ENCODE assay signal across 24 cellular contexts in genomic region chr10:63492788-63493403, GRCh38. TPM values are rescaled to one million over a fixed set of nuclear protein-coding genes. Genes with fewer than 3 reads are reported as not detected.
DNase-seq lines count a peak whose midpoint lies in the region; ATAC-seq, FAIRE-seq and TF ChIP-seq lines count a peak whose summit lies in the region.
"Had no signal": no experiment of that assay in that cellular context is flagged by ENCODE, and none has a peak within 500 bp of the region (broad histone marks: within the 10 kb centered on the region; RNA-seq: fewer than 3 reads in every experiment).

No MANE protein-coding gene starts in this region.

- no peak overlapping the region for H3K23ac ChIP-seq in mesendoderm (ENCODE audit: low read length)

- H3K36me3 ChIP-seq in HEK293 (ENCODE audit: control insufficient read depth in 2 of 2, insufficient read depth in 1 of 2, low read length in 2 of 2) (peaks cover 0 to 4% of the 10 kb centered on the region in 2 experiments; a peak in 1 of 3 replicates), adrenal gland (replicated peaks in 1 of 2) (no peaks in the 10 kb centered on the region), mesendoderm (ENCODE audit: control insufficient read depth, insufficient read depth, low read length) (no peaks in the 10 kb centered on the region), uterus (no peaks in the 10 kb centered on the region), pancreas (no peaks in the 10 kb centered on the region)
- H3K36me3 ChIP-seq: right atrium auricular region had no signal

- H3K9ac ChIP-seq in mesendoderm (ENCODE audit: low read length): no peak overlapping the region
- H3K9ac ChIP-seq: KMS-11, parathyroid adenoma had no signal

- no peak overlapping the region for H4K8ac ChIP-seq in mesendoderm (ENCODE audit: low read depth, low read length)

- no peak overlapping the region for H3K27ac ChIP-seq in HEK293 (ENCODE audit: extremely low read depth, low read depth, low read length)
- H3K27ac ChIP-seq in adrenal gland: peak overlapping the region in 3 of 5 donors; percentile 7 to 79 (median 78)
- H3K27ac ChIP-seq in mesendoderm (ENCODE audit: low read depth, low read length): no peak overlapping the region
- peak overlapping the region; percentile 67 to 77 for H3K27ac ChIP-seq in uterus
- H3K27ac ChIP-seq in pancreas: no peak overlapping the region
- H3K27ac ChIP-seq: KMS-11 had no signal

- no peak overlapping the region for H2BK15ac ChIP-seq in mesendoderm (replicated peaks; ENCODE audit: low read depth)

- no peak for FAIRE-seq in pancreas (lab: Jason Lieb, UNC)

- POLR2A ChIA-PET in HEK293 (lab: Yijun Ruan, JAX): no interaction called here

- ATAC-seq in pancreas: no peak
- no peak for ATAC-seq in HG03135 (IDR thresholded peaks at IDR 0.05; ENCODE audit: unreplicated experiment)
- ATAC-seq: natural killer cell had no signal

- H4K5ac ChIP-seq in mesendoderm (ENCODE audit: low read length): no peak overlapping the region

- H3K56ac ChIP-seq in mesendoderm (ENCODE audit: low read length): no peak overlapping the region

- no peaks in the 10 kb centered on the region for H3K27me3 ChIP-seq in adrenal gland
- no peaks in the 10 kb centered on the region for H3K27me3 ChIP-seq in mesendoderm (ENCODE audit: insufficient read depth, low read length, poor library complexity)
- no peaks in the 10 kb centered on the region for H3K27me3 ChIP-seq in uterus
- no peaks in the 10 kb centered on the region for H3K27me3 ChIP-seq in pancreas
- H3K27me3 ChIP-seq: dorsolateral prefrontal cortex, right atrium auricular region had no signal

- TF ChIP-seq CTCF in HEK293 (tag by site-specific recombination; IDR thresholded peaks at IDR 0.05) (no peak), adrenal gland (IDR thresholded peaks at IDR 0.05) (no peak), uterus (IDR thresholded peaks at IDR 0.05) (no peak), pancreas (IDR thresholded peaks at IDR 0.05) (no peak)

- CTCF ChIA-PET in HEK293 (lab: Yijun Ruan, JAX): interaction anchor here (0.6 kb wide), 1 partner anchor 29 kb away, joined by 4 read pairs; no protein-coding TSS in a partner anchor

- no peak overlapping the region for H2BK120ac ChIP-seq in mesendoderm (ENCODE audit: low read depth, low read length)

- no peaks in the 10 kb centered on the region for H3K9me3 ChIP-seq in HEK293 (ENCODE audit: control insufficient read depth, insufficient read depth, low read depth, low read length)
- no peaks in the 10 kb centered on the region for H3K9me3 ChIP-seq in adrenal gland (replicated peaks in 1 of 3)
- H3K9me3 ChIP-seq in uterus: no peaks in the 10 kb centered on the region
- no peaks in the 10 kb centered on the region for H3K9me3 ChIP-seq in pancreas
- H3K9me3 ChIP-seq: right atrium auricular region had no signal

- H3K4me2 ChIP-seq in mesendoderm (ENCODE audit: low read length): no peak overlapping the region
- H3K4me2 ChIP-seq: KMS-11 had no signal

- no peak for DNase-seq in adrenal gland
- DNase-seq in mesendoderm: no peak
- no peak for DNase-seq in uterus
- no peak for DNase-seq in pancreas
- DNase-seq in NCI-H1694 treated with DMSO at 0.1 percent for 48 hours (lab: John Stamatoyannopoulos, UW): no peak
- DNase-seq: activated B cell treated with CpG ODN at 0.5 μM for 24 hours; activated CD4-positive, alpha-beta T cell treated with anti-CD3 and anti-CD28 coated beads, Interleukin-2, amount 50 U/mL, for 4 hours; activated CD8-positive, alpha-beta memory T cell treated with anti-CD3 and anti-CD28 coated beads, Interleukin-2, amount 50 U/mL, for 4 hours; AML-193; anterior cingulate cortex; central memory CD4-positive, alpha-beta T cell; midbrain; natural killer cell; NCI-H1694; SIG-M5; stimulated activated CD4-positive, alpha-beta T cell treated with anti-CD3 and anti-CD28 coated beads, Interleukin-12 subunit alpha, Interleukin-12 subunit beta, amount 100 ng/mL, for 4 hours; stimulated activated CD4-positive, alpha-beta T cell treated with anti-CD3 and anti-CD28 coated beads, Interleukin-4, amount 100 ng/mL, for 4 hours; stimulated activated naive CD4-positive, alpha-beta T cell had no signal

- H3K18ac ChIP-seq in mesendoderm (ENCODE audit: low read length): no peak overlapping the region

- TF ChIP-seq POLR2A in adrenal gland (IDR thresholded peaks at IDR 0.05) (no peak), uterus (IDR thresholded peaks at IDR 0.05) (no peak)

- H3K79me1 ChIP-seq in mesendoderm (ENCODE audit: low read length): peaks cover 12% of the 10 kb centered on the region

- peaks cover 26% of the 10 kb centered on the region for H3K79me2 ChIP-seq in mesendoderm (ENCODE audit: control insufficient read depth, insufficient read depth, low read length)

- H3K4ac ChIP-seq in mesendoderm (ENCODE audit: low read depth, low read length): peak overlapping the region; percentile 16

- H3K4me1 ChIP-seq in HEK293 (ENCODE audit: control insufficient read depth, insufficient read depth, low read length): peaks cover 12% of the 10 kb centered on the region
- H3K4me1 ChIP-seq in adrenal gland (replicated peaks in 1 of 2): peaks cover 15 to 27% of the 10 kb centered on the region in 2 donors
- no peaks in the 10 kb centered on the region for H3K4me1 ChIP-seq in mesendoderm (ENCODE audit: control insufficient read depth, low read depth, low read length)
- no peaks in the 10 kb centered on the region for H3K4me1 ChIP-seq in uterus
- H3K4me1 ChIP-seq in pancreas: peaks cover 4 to 8% (median 5%) of the 10 kb centered on the region in 3 donors

- H3K4me3 ChIP-seq in HEK293 (ENCODE audit: low read depth, low read length): no peak overlapping the region
- H3K4me3 ChIP-seq in adrenal gland: no peak overlapping the region
- no peak overlapping the region for H3K4me3 ChIP-seq in mesendoderm (ENCODE audit: low read length)
- H3K4me3 ChIP-seq in uterus: no peak overlapping the region
- H3K4me3 ChIP-seq in pancreas: no peak overlapping the region
- H3K4me3 ChIP-seq: dorsolateral prefrontal cortex, right atrium auricular region had no signal

- no peak overlapping the region for H2AK5ac ChIP-seq in mesendoderm (ENCODE audit: low read length)

- intact Hi-C loops in adrenal gland (cut with DNase I): no loop called here
- intact Hi-C loops in uterus (cut with DNase I; ENCODE audit: low total_unique reads): no loop called here
- intact Hi-C loops in pancreas (cut with DNase I): no loop called here

- 76 to 93% (median 91%) methylated on average over 4 of the region's 4 CpGs for WGBS in adrenal gland, 4 donors
- WGBS in mesendoderm (ENCODE audit: extremely low coverage, insufficient coverage, low lambda C conversion rate): 100% methylated on average over 1 of the region's 4 CpGs
- 96 to 99% methylated on average over 4 of the region's 4 CpGs for WGBS in pancreas, 2 donors

- no peak overlapping the region for H2BK5ac ChIP-seq in mesendoderm (ENCODE audit: low read length)

TF ChIP-seq in HEK293, 187 proteins besides CTCF, POLR2A, EP300 and RAD21:
- TF ChIP-seq PRDM1 (tag by site-specific recombination; IDR thresholded peaks at IDR 0.05) (peak; percentile 62), ZNF214 (tag by site-specific recombination; IDR thresholded peaks at IDR 0.05; ENCODE audit: borderline replicate concordance) (no peak), ZNF362 (tag by site-specific recombination; IDR thresholded peaks at IDR 0.05) (peak; percentile 77)
TF ChIP-seq in HEK293: peak in this region for 2.

RNA-seq across cellular contexts. Expression of gene JMJD1C, which starts 27.1 kb away (rescaled TPM):
- total RNA-seq in adrenal gland (100 to 1,000 TPM in 2 of 8 donors, 10 to 100 TPM in 6; 36.0 to 124 (median 57.2) TPM), uterus (100 to 1,000 TPM; 127 to 330 (median 208) TPM), pancreas (10 to 100 TPM; 26.5 to 56.9 (median 37.2) TPM)
- polyA plus RNA-seq in adrenal gland (10 to 100 TPM; 36.1 to 64.4 (median 48.1) TPM), pancreas (10 to 100 TPM; 25.6 to 39.9 TPM)
- polyA plus RNA-seq in mesendoderm (2013, experiment 1 of 2): 65.5 TPM
- 68.5 TPM for polyA plus RNA-seq in mesendoderm (2013, experiment 2 of 2)

RNA-seq across cellular contexts. Expression of gene REEP3, which starts 28.3 kb away (rescaled TPM):
- total RNA-seq in adrenal gland: 10 to 100 TPM; 36.9 to 79.8 (median 53.7) TPM
- polyA plus RNA-seq in adrenal gland: 10 to 100 TPM in 1 of 3 donors, 1 to 10 TPM in 2; 5.1 to 49.3 (median 9.3) TPM
- polyA plus RNA-seq in mesendoderm (2013, experiment 1 of 2): 15.0 TPM
- 15.6 TPM for polyA plus RNA-seq in mesendoderm (2013, experiment 2 of 2)
- 10 to 100 TPM; 43.0 to 66.5 (median 58.2) TPM for total RNA-seq in uterus
- 10 to 100 TPM in 3 of 6 donors, 1 to 10 TPM in 3; 8.9 to 21.3 (median 11.4) TPM for total RNA-seq in pancreas
- polyA plus RNA-seq in pancreas: 1 to 10 TPM; 2.7 to 7.9 TPM

Comparison
In these comparisons a context has a peak if more than half of its experiments do, and no peak if none do; other contexts are left out.
1. H3K27ac ChIP-seq: peak in adrenal gland (3 of 5) and uterus (2 of 2); none in HEK293 (single experiment), mesendoderm (single experiment) and pancreas (0 of 4).